ENCODE assay signal across 17 cellular contexts in genomic region chr1:78677788-78678187, GRCh38. TPM values are rescaled to one million over a fixed set of nuclear protein-coding genes. Genes with fewer than 3 reads are reported as not detected.
A peak's percentile ranks its signal among the peaks of the same experiment; 100 is the strongest.
DNase-seq lines count a peak whose midpoint lies in the region; ATAC-seq, FAIRE-seq and TF ChIP-seq lines count a peak whose summit lies in the region.
"Had no signal": no experiment of that assay in that cellular context is flagged by ENCODE, and none has a peak within 500 bp of the region (broad histone marks: within the 10 kb centered on the region; RNA-seq: fewer than 3 reads in every experiment).

No MANE protein-coding gene starts in this region.

- peak overlapping the region; percentile 81 for H3K27ac Mint-ChIP-seq in activated CD8-positive, alpha-beta T cell treated with anti-CD3 and anti-CD28 coated beads, Interleukin-2, amount 10 ng/mL, durations not matched to agents 7 days and 5 days
- no peak overlapping the region for H3K27ac Mint-ChIP-seq in activated CD8-positive, alpha-beta T cell treated with anti-CD3 and anti-CD28 coated beads for 36 hours
- H3K27ac Mint-ChIP-seq in activated naive CD8-positive, alpha-beta T cell treated with anti-CD3 and anti-CD28 coated beads, Interleukin-2, amount 10 ng/mL, durations not matched to agents 7 days and 5 days: peak overlapping the region; percentile 92
- H3K27ac Mint-ChIP-seq: CD4-positive, CD25-positive, alpha-beta regulatory T cell had no signal

- H3K36me3 ChIP-seq in KMS-11 (ENCODE audit: insufficient read depth): no peaks in the 10 kb centered on the region
- H3K36me3 ChIP-seq: BE2C, SJSA1 had no signal

- H3K27me3 Mint-ChIP-seq in activated CD8-positive, alpha-beta T cell treated with anti-CD3 and anti-CD28 coated beads, Interleukin-2, amount 10 ng/mL, durations not matched to agents 7 days and 5 days (ENCODE audit: low read depth): peaks cover 13% of the 10 kb centered on the region
- peaks cover 4% of the 10 kb centered on the region for H3K27me3 Mint-ChIP-seq in activated CD8-positive, alpha-beta T cell treated with anti-CD3 and anti-CD28 coated beads for 36 hours
- H3K27me3 Mint-ChIP-seq in activated naive CD8-positive, alpha-beta T cell treated with anti-CD3 and anti-CD28 coated beads, Interleukin-2, amount 10 ng/mL, durations not matched to agents 7 days and 5 days: peaks cover 3% of the 10 kb centered on the region
- H3K27me3 Mint-ChIP-seq: CD4-positive, CD25-positive, alpha-beta regulatory T cell had no signal

- peaks cover 28% of the 10 kb centered on the region for H3K4me1 Mint-ChIP-seq in activated CD8-positive, alpha-beta T cell treated with anti-CD3 and anti-CD28 coated beads, Interleukin-2, amount 10 ng/mL, durations not matched to agents 7 days and 5 days (ENCODE audit: low read depth)
- H3K4me1 Mint-ChIP-seq in activated CD8-positive, alpha-beta T cell treated with anti-CD3 and anti-CD28 coated beads for 36 hours (ENCODE audit: low read depth): peaks cover 4% of the 10 kb centered on the region
- peaks cover 22% of the 10 kb centered on the region for H3K4me1 Mint-ChIP-seq in activated naive CD8-positive, alpha-beta T cell treated with anti-CD3 and anti-CD28 coated beads, Interleukin-2, amount 10 ng/mL, durations not matched to agents 7 days and 5 days
- H3K4me1 Mint-ChIP-seq: CD4-positive, CD25-positive, alpha-beta regulatory T cell had no signal

- H3K79me2 ChIP-seq in KMS-11 (ENCODE audit: insufficient read depth, low read depth): no peaks in the 10 kb centered on the region

- peaks cover 14% of the 10 kb centered on the region for H3K36me3 Mint-ChIP-seq in activated CD8-positive, alpha-beta T cell treated with anti-CD3 and anti-CD28 coated beads, Interleukin-2, amount 10 ng/mL, durations not matched to agents 7 days and 5 days (ENCODE audit: low read depth)
- H3K36me3 Mint-ChIP-seq in activated CD8-positive, alpha-beta T cell treated with anti-CD3 and anti-CD28 coated beads for 36 hours (ENCODE audit: low read depth): no peaks in the 10 kb centered on the region
- H3K36me3 Mint-ChIP-seq in activated naive CD8-positive, alpha-beta T cell treated with anti-CD3 and anti-CD28 coated beads, Interleukin-2, amount 10 ng/mL, durations not matched to agents 7 days and 5 days: peaks cover 20% of the 10 kb centered on the region
- H3K36me3 Mint-ChIP-seq: CD4-positive, CD25-positive, alpha-beta regulatory T cell had no signal

- H3K4me3 Mint-ChIP-seq in activated CD8-positive, alpha-beta T cell treated with anti-CD3 and anti-CD28 coated beads, Interleukin-2, amount 10 ng/mL, durations not matched to agents 7 days and 5 days: peak overlapping the region; percentile 32
- no peak overlapping the region for H3K4me3 Mint-ChIP-seq in activated CD8-positive, alpha-beta T cell treated with anti-CD3 and anti-CD28 coated beads for 36 hours
- peak overlapping the region; percentile 70 for H3K4me3 Mint-ChIP-seq in activated naive CD8-positive, alpha-beta T cell treated with anti-CD3 and anti-CD28 coated beads, Interleukin-2, amount 10 ng/mL, durations not matched to agents 7 days and 5 days
- H3K4me3 Mint-ChIP-seq: CD4-positive, CD25-positive, alpha-beta regulatory T cell had no signal

- H3K9ac ChIP-seq in KMS-11: no peak overlapping the region

- H3K4me3 ChIP-seq in KMS-11 (IDR thresholded peaks at IDR 0.05; ENCODE audit: insufficient read depth, low read depth, low read length): no peak overlapping the region
- H3K4me3 ChIP-seq: SJSA1 had no signal

- DNase-seq in activated CD8-positive, alpha-beta T cell treated with anti-CD3 and anti-CD28 coated beads, Interleukin-2, amount 10 ng/mL, durations not matched to agents 7 days and 5 days: no peak
- no peak for DNase-seq in activated CD8-positive, alpha-beta T cell treated with anti-CD3 and anti-CD28 coated beads for 36 hours
- DNase-seq in GM12892 (ENCODE audit: insufficient read length) (no peak), NCI-H187 treated with DMSO at 0.1 percent for 48 hours (lab: John Stamatoyannopoulos, UW) (no peak)
- DNase-seq in activated naive CD8-positive, alpha-beta T cell treated with anti-CD3 and anti-CD28 coated beads, Interleukin-2, amount 10 ng/mL, durations not matched to agents 7 days and 5 days: no peak
- DNase-seq: BE2C, NCI-H1092, NCI-H1436, NCI-H2029 treated with DMSO at 0.1 percent for 48 hours, NCI-H2171, NCI-H345, NCI-H524 treated with DMSO at 0.1 percent for 48 hours had no signal

- H2AFZ ChIP-seq in KMS-11 (ENCODE audit: low read depth): no peak overlapping the region

- POLR2A ChIA-PET in activated CD8-positive, alpha-beta T cell treated with anti-CD3 and anti-CD28 coated beads, Interleukin-2, amount 10 ng/mL, durations not matched to agents 7 days and 5 days (lab: Charles Lee): interaction anchor here (1.7 to 2.0 kb wide), 2 partner anchors 58 to 60 kb away, joined by 5 to 6 read pairs; partner anchors contain the start of gene IFI44L
- POLR2A ChIA-PET in activated CD8-positive, alpha-beta T cell treated with anti-CD3 and anti-CD28 coated beads for 36 hours (lab: Charles Lee): interaction anchor here (0.6 kb wide), 1 partner anchor 20 kb away, joined by 4 read pairs; no protein-coding TSS in a partner anchor
- POLR2A ChIA-PET in activated naive CD8-positive, alpha-beta T cell treated with anti-CD3 and anti-CD28 coated beads, Interleukin-2, amount 10 ng/mL, durations not matched to agents 7 days and 5 days (lab: Charles Lee): interaction anchor here (0.6 to 1.9 kb wide), 5 partner anchors 23 to 673 kb away, joined by 3 to 21 read pairs (median 4); partner anchors contain the start of genes DNAJB4, IFI44 and IFI44L

- peak; percentile 62 for FAIRE-seq in GM12892 (lab: Jason Lieb, UNC)

- TF ChIP-seq CTCF in activated CD8-positive, alpha-beta T cell treated with anti-CD3 and anti-CD28 coated beads for 36 hours (IDR thresholded peaks at IDR 0.05): no peak
- no peak for TF ChIP-seq CTCF in KMS-11 (conservative IDR thresholded peaks at IDR 0.05; ENCODE audit: low read depth, low read length)

- peaks cover 4% of the 10 kb centered on the region for H3K9me3 Mint-ChIP-seq in activated CD8-positive, alpha-beta T cell treated with anti-CD3 and anti-CD28 coated beads, Interleukin-2, amount 10 ng/mL, durations not matched to agents 7 days and 5 days (ENCODE audit: insufficient read depth)
- no peaks in the 10 kb centered on the region for H3K9me3 Mint-ChIP-seq in activated CD8-positive, alpha-beta T cell treated with anti-CD3 and anti-CD28 coated beads for 36 hours
- H3K9me3 Mint-ChIP-seq in activated naive CD8-positive, alpha-beta T cell treated with anti-CD3 and anti-CD28 coated beads, Interleukin-2, amount 10 ng/mL, durations not matched to agents 7 days and 5 days: peaks cover 4% of the 10 kb centered on the region

- peaks cover 14% of the 10 kb centered on the region for H3K4me1 ChIP-seq in KMS-11 (ENCODE audit: low read depth, poor library complexity, severe bottlenecking)
- H3K4me1 ChIP-seq: BE2C, SJSA1 had no signal

- no peak overlapping the region for H3K27ac ChIP-seq in KMS-11
- H3K27ac ChIP-seq: SJSA1 had no signal

- no peak for ATAC-seq in activated CD8-positive, alpha-beta T cell treated with anti-CD3 and anti-CD28 coated beads, Interleukin-2, amount 10 ng/mL, durations not matched to agents 7 days and 5 days
- no peak for ATAC-seq in activated CD8-positive, alpha-beta T cell treated with anti-CD3 and anti-CD28 coated beads for 36 hours
- ATAC-seq in activated naive CD8-positive, alpha-beta T cell treated with anti-CD3 and anti-CD28 coated beads, Interleukin-2, amount 10 ng/mL, durations not matched to agents 7 days and 5 days (ENCODE audit: low read depth): no peak
- ATAC-seq in HG02623 (IDR thresholded peaks at IDR 0.05; ENCODE audit: unreplicated experiment): no peak
- ATAC-seq: Right ventricle myocardium inferior had no signal

- no peaks in the 10 kb centered on the region for H4K20me1 ChIP-seq in KMS-11 (ENCODE audit: insufficient read depth)

- CTCF ChIA-PET in activated CD8-positive, alpha-beta T cell treated with anti-CD3 and anti-CD28 coated beads, Interleukin-2, amount 10 ng/mL, durations not matched to agents 7 days and 5 days (lab: Charles Lee): interaction anchor here (0.8 to 3.3 kb wide), 12 partner anchors 9 to 547 kb away, joined by 3 to 26 read pairs (median 4); partner anchors contain the start of gene IFI44L
- CTCF ChIA-PET in activated CD8-positive, alpha-beta T cell treated with anti-CD3 and anti-CD28 coated beads for 36 hours (lab: Charles Lee): interaction anchor here (1.1 to 2.0 kb wide), 5 partner anchors 50 to 533 kb away, joined by 3 to 18 read pairs (median 5); partner anchors contain the start of gene IFI44L

- no peaks in the 10 kb centered on the region for H3K27me3 ChIP-seq in KMS-11 (ENCODE audit: insufficient read depth, low read depth)
- H3K27me3 ChIP-seq: BE2C, SJSA1 had no signal

- peak overlapping the region; percentile 39 for H3K4me2 ChIP-seq in KMS-11

- no peak for TF ChIP-seq POLR2A in GM12892 (IDR thresholded peaks at IDR 0.05; ENCODE audit: low read depth, low read length)

- intact Hi-C loops in activated CD8-positive, alpha-beta T cell treated with anti-CD3 and anti-CD28 coated beads for 36 hours (cut with micrococcal nuclease): loop anchor here (10.0 kb wide), 1 partner anchor 533 kb away; no protein-coding TSS in a partner anchor

RNA-seq across cellular contexts. Expression of gene IFI44, which starts 28.2 kb away (rescaled TPM):
- 100 to 1,000 TPM; 158 to 165 TPM for total RNA-seq in activated CD8-positive, alpha-beta T cell treated with anti-CD3 and anti-CD28 coated beads, Interleukin-2, amount 10 ng/mL, durations not matched to agents 7 days and 5 days
- 10 to 100 TPM; 37.2 to 38.4 TPM for total RNA-seq in activated CD8-positive, alpha-beta T cell treated with anti-CD3 and anti-CD28 coated beads for 36 hours
- polyA plus RNA-seq in GM12892 (2012; ENCODE audit: missing spikeins): 61.9 TPM
- 100 to 1,000 TPM; 180 to 186 TPM for total RNA-seq in activated naive CD8-positive, alpha-beta T cell treated with anti-CD3 and anti-CD28 coated beads, Interleukin-2, amount 10 ng/mL, durations not matched to agents 7 days and 5 days

RNA-seq across cellular contexts. Expression of gene IFI44L, which starts 57.5 kb away (rescaled TPM):
- total RNA-seq in activated CD8-positive, alpha-beta T cell treated with anti-CD3 and anti-CD28 coated beads, Interleukin-2, amount 10 ng/mL, durations not matched to agents 7 days and 5 days: 100 to 1,000 TPM; 181 to 191 TPM
- 10 to 100 TPM; 22.4 to 22.5 TPM for total RNA-seq in activated CD8-positive, alpha-beta T cell treated with anti-CD3 and anti-CD28 coated beads for 36 hours
- polyA plus RNA-seq in GM12892 (2012; ENCODE audit: missing spikeins): 165 TPM
- 100 to 1,000 TPM; 278 to 290 TPM for total RNA-seq in activated naive CD8-positive, alpha-beta T cell treated with anti-CD3 and anti-CD28 coated beads, Interleukin-2, amount 10 ng/mL, durations not matched to agents 7 days and 5 days

Comparison
In these comparisons a context has a peak if more than half of its experiments do, and no peak if none do; other contexts are left out.
1. RNA of gene IFI44, which starts 28.2 kb away (total RNA-seq): 180 to 186 TPM in activated naive CD8-positive, alpha-beta T cell treated with anti-CD3 and anti-CD28 coated beads, Interleukin-2, amount 10 ng/mL, durations not matched to agents 7 days and 5 days and 158 to 165 TPM in activated CD8-positive, alpha-beta T cell treated with anti-CD3 and anti-CD28 coated beads, Interleukin-2, amount 10 ng/mL, durations not matched to agents 7 days and 5 days; 37.2 to 38.4 TPM in activated CD8-positive, alpha-beta T cell treated with anti-CD3 and anti-CD28 coated beads for 36 hours; every median in the first group is over 4 times any median in the second.
2. RNA of gene IFI44L, which starts 57.5 kb away (total RNA-seq): 278 to 290 TPM in activated naive CD8-positive, alpha-beta T cell treated with anti-CD3 and anti-CD28 coated beads, Interleukin-2, amount 10 ng/mL, durations not matched to agents 7 days and 5 days and 181 to 191 TPM in activated CD8-positive, alpha-beta T cell treated with anti-CD3 and anti-CD28 coated beads, Interleukin-2, amount 10 ng/mL, durations not matched to agents 7 days and 5 days; 22.4 to 22.5 TPM in activated CD8-positive, alpha-beta T cell treated with anti-CD3 and anti-CD28 coated beads for 36 hours; every median in the first group is over 4 times any median in the second.